ENCODE assay signal across 12 cellular contexts in the genomic region with DNA sequence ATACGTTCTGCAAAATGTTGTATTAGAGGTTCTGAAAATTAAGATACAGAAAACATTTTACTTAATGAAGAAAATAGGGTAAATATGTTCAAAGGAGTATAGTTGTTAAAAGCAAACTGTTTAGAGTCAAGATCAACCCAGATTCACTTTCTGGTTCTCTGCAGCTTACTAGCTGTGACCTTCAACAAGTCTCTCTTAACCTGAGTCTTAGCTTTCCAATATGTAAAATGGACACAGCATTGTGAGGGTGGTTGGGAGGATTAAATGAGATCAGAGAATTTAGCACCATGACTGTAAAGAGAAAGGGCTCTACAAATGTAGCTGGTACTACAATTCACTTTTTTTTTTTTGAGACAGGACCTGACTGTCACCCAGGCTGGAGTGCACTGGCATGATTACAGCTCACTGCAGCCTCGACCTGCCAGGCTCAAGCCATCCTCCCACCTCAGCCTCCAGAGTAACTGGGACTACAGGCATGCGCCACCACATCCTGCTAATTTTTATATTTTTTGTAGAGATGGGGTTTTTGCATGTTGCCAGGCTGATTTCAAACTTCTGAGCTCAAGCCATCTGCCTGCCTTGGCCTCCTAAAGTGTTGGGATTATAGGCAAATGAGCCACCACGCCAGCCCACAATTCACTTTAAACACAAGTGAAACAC. TPM values are rescaled to one million over a fixed set of nuclear protein-coding genes. Genes with fewer than 3 reads are reported as not detected.
DNase-seq lines count a peak whose midpoint lies in the region; ATAC-seq, FAIRE-seq and TF ChIP-seq lines count a peak whose summit lies in the region.
"Had no signal": no experiment of that assay in that cellular context is flagged by ENCODE, and none has a peak within 500 bp of the region (broad histone marks: within the 10 kb centered on the region; RNA-seq: fewer than 3 reads in every experiment).

No MANE protein-coding gene starts in this region.

- H3K9me3 Mint-ChIP-seq in activated CD8-positive, alpha-beta memory T cell treated with anti-CD3 and anti-CD28 coated beads, Interleukin-2, amount 10 ng/mL, durations not matched to agents 7 days and 5 days (ENCODE audit: low read depth): no peaks in the 10 kb centered on the region

- peak overlapping the region; percentile 91 for H3K27ac ChIP-seq in Karpas-422 (ENCODE audit: low read length)
- peak overlapping the region; percentile 78 for H3K27ac ChIP-seq in K562 (ENCODE audit: extremely low read depth, low read depth, low read length)
- H3K27ac ChIP-seq in pancreas: peak overlapping the region in 3 of 4 donors; percentile 36 to 59 (median 47)
- H3K27ac ChIP-seq: neutrophil had no signal

- ATAC-seq in activated CD8-positive, alpha-beta memory T cell treated with anti-CD3 and anti-CD28 coated beads, Interleukin-2, amount 10 ng/mL, durations not matched to agents 7 days and 5 days: no peak
- ATAC-seq in K562: no peak
- no peak for ATAC-seq in pancreas
- no peak for ATAC-seq in HG02798 (IDR thresholded peaks at IDR 0.05; ENCODE audit: poor library complexity, unreplicated experiment)

- H3K27me3 ChIP-seq in Karpas-422 (ENCODE audit: low read length) (no peaks in the 10 kb centered on the region), K562 (ENCODE audit: control insufficient read depth in 2 of 2, insufficient read depth in 2 of 2, low read length in 2 of 2) (no peaks in the 10 kb centered on the region), pancreas (no peaks in the 10 kb centered on the region)

- H4K20me1 ChIP-seq in Karpas-422 (ENCODE audit: insufficient read depth, low read depth, low read length) (no peaks in the 10 kb centered on the region; the same call in 1 of the 2 replicates), K562 (replicated peaks; ENCODE audit: control insufficient read depth, insufficient read depth, low read length) (no peaks in the 10 kb centered on the region)

- no peaks in the 10 kb centered on the region for H3K9me2 ChIP-seq in Karpas-422 (replicated peaks; ENCODE audit: insufficient read depth, low read length)

- H3K79me2 ChIP-seq in Karpas-422 (ENCODE audit: low read length): peaks cover 11% of the 10 kb centered on the region
- peaks cover 10% of the 10 kb centered on the region; the same call in 2 of the 3 replicates for H3K79me2 ChIP-seq in K562 (ENCODE audit: control insufficient read depth, insufficient read depth, low read length)

- in situ Hi-C loops in K562 (cut with MboI): no loop called here

- peak overlapping the region; percentile 99 for H3K9ac ChIP-seq in Karpas-422 (ENCODE audit: low read length)
- peak overlapping the region in 1 of 2 experiments; percentile 83; a peak in 2 of 4 replicates for H3K9ac ChIP-seq in K562 (ENCODE audit: insufficient read depth in 1 of 2, low read depth in 2 of 2, low read length in 2 of 2)

- FAIRE-seq in K562 (lab: Jason Lieb, UNC) (no peak), pancreas (lab: Jason Lieb, UNC) (no peak)

- H3K27ac Mint-ChIP-seq in activated CD8-positive, alpha-beta memory T cell treated with anti-CD3 and anti-CD28 coated beads, Interleukin-2, amount 10 ng/mL, durations not matched to agents 7 days and 5 days: peak overlapping the region; percentile 90

- H3K4me1 Mint-ChIP-seq in activated CD8-positive, alpha-beta memory T cell treated with anti-CD3 and anti-CD28 coated beads, Interleukin-2, amount 10 ng/mL, durations not matched to agents 7 days and 5 days: peaks cover 62% of the 10 kb centered on the region

- CTCF ChIA-PET in activated CD8-positive, alpha-beta memory T cell treated with anti-CD3 and anti-CD28 coated beads, Interleukin-2, amount 10 ng/mL, durations not matched to agents 7 days and 5 days (lab: Charles Lee): interaction anchor here (0.7 to 4.3 kb wide), 8 partner anchors 8 to 278 kb away, joined by 3 to 22 read pairs (median 3); no protein-coding TSS in a partner anchor
- CTCF ChIA-PET in K562 (lab: Yijun Ruan, JAX; ENCODE audit: low intra/inter-chr PET ratio): interaction anchor here (1.1 kb wide), 1 partner anchor 43 kb away, joined by 3 read pairs; no protein-coding TSS in a partner anchor

- no peaks in the 10 kb centered on the region for H3K9me1 ChIP-seq in K562 (ENCODE audit: control insufficient read depth, insufficient read depth, low read length)

- no peaks in the 10 kb centered on the region for H3K27me3 Mint-ChIP-seq in activated CD8-positive, alpha-beta memory T cell treated with anti-CD3 and anti-CD28 coated beads, Interleukin-2, amount 10 ng/mL, durations not matched to agents 7 days and 5 days

- no peak for TF ChIP-seq RAD21 in K562 (CRISPR knock-in tag; conservative IDR thresholded peaks at IDR 0.05 in 1 of 2, IDR thresholded peaks at IDR 0.05 in 1 of 2)

- no peak for TF ChIP-seq EP300 in K562 (IDR thresholded peaks at IDR 0.05; ENCODE audit: low read length)

- H3K4me2 ChIP-seq in Karpas-422 (ENCODE audit: low read depth, low read length, poor library complexity, severe bottlenecking): peak overlapping the region; percentile 90
- peak overlapping the region; percentile 95 for H3K4me2 ChIP-seq in K562 (ENCODE audit: insufficient read depth, low read length)

- H3K4me1 ChIP-seq in Karpas-422 (ENCODE audit: low read length) (peaks cover 66% of the 10 kb centered on the region), K562 (replicated peaks in 1 of 2; ENCODE audit: control insufficient read depth in 2 of 2, insufficient read depth in 2 of 2, low read length in 2 of 2) (peaks cover 49 to 82% of the 10 kb centered on the region in 2 experiments), pancreas (peaks cover 2 to 26% (median 16%) of the 10 kb centered on the region in 3 donors)

- intact Hi-C loops in K562 (cut with micrococcal nuclease) (loop anchor here (5.0 kb wide), 2 partner anchors 60 to 265 kb away; no protein-coding TSS in a partner anchor), pancreas (cut with DNase I) (loop anchor here in 2 of 3 donors (10.0 kb wide), 1 partner anchor 58 kb away; no protein-coding TSS in a partner anchor)

- POLR2A ChIA-PET in K562 (lab: Yijun Ruan, JAX): interaction anchor here (0.6 to 1.8 kb wide), 11 partner anchors 9 to 306 kb away, joined by 3 to 7 read pairs (median 3); partner anchors contain the start of gene MAB21L3

- H3K4me3 ChIP-seq in Karpas-422 (ENCODE audit: low read length) (peak overlapping the region; percentile 97), K562 (peak overlapping the region; percentile 57; the same call in 1 of the 2 replicates), pancreas (no peak overlapping the region)

- H3K36me3 Mint-ChIP-seq in activated CD8-positive, alpha-beta memory T cell treated with anti-CD3 and anti-CD28 coated beads, Interleukin-2, amount 10 ng/mL, durations not matched to agents 7 days and 5 days: peaks cover 11% of the 10 kb centered on the region

- H2AFZ ChIP-seq in Karpas-422 (ENCODE audit: low read length): no peak overlapping the region
- no peak overlapping the region; the same call in 1 of the 2 replicates for H2AFZ ChIP-seq in K562 (ENCODE audit: low read depth, low read length)

- no peak for TF ChIP-seq POLR2A in K562 (conservative IDR thresholded peaks at IDR 0.05)

- H3K36me3 ChIP-seq in Karpas-422 (ENCODE audit: insufficient read depth, low read length): no peaks in the 10 kb centered on the region
- no peaks in the 10 kb centered on the region for H3K36me3 ChIP-seq in K562 (ENCODE audit: control insufficient read depth, insufficient read depth, low read length)
- no peaks in the 10 kb centered on the region for H3K36me3 ChIP-seq in pancreas
- H3K36me3 ChIP-seq: neutrophil had no signal

- no peak for DNase-seq in activated CD8-positive, alpha-beta memory T cell treated with anti-CD3 and anti-CD28 coated beads, Interleukin-2, amount 10 ng/mL, durations not matched to agents 7 days and 5 days
- DNase-seq in activated CD8-positive, alpha-beta memory T cell treated with anti-CD3 and anti-CD28 coated beads for 24 hours: no peak
- peak; percentile 71 for DNase-seq in Karpas-422
- no peak for DNase-seq in K562 (ENCODE audit: extremely low read depth in 1 of 4, low spot score in 3 of 4)
- DNase-seq in pancreas: no peak
- no peak for DNase-seq in SW480 (ENCODE audit: low spot score)
- no peak for DNase-seq in NCI-H1105 treated with DMSO at 0.1 percent for 48 hours (lab: John Stamatoyannopoulos, UW)
- DNase-seq: activated CD4-positive, CD25-positive, alpha-beta regulatory T cell; NCI-H187 treated with DMSO at 0.1 percent for 48 hours; stimulated activated CD4-positive, alpha-beta T cell treated with anti-CD3 and anti-CD28 coated beads, Interleukin-2, amount 100 ng/mL, for 24 hours had no signal

- TF ChIP-seq CTCF in K562 (IDR thresholded peaks at IDR 0.05 in 2 of 3, conservative IDR thresholded peaks at IDR 0.05 in 1 of 3; ENCODE audit: insufficient read depth in 2 of 3, low read depth in 1 of 3, low read length in 3 of 3) (no peak), pancreas (IDR thresholded peaks at IDR 0.05) (no peak)

- H3K9me3 ChIP-seq in Karpas-422 (ENCODE audit: low read length) (no peaks in the 10 kb centered on the region), K562 (replicated peaks; ENCODE audit: control insufficient read depth, insufficient read depth, low read depth, low read length) (no peaks in the 10 kb centered on the region), pancreas (no peaks in the 10 kb centered on the region)
- H3K9me3 ChIP-seq: neutrophil had no signal

- peak overlapping the region; percentile 91 for H3K4me3 Mint-ChIP-seq in activated CD8-positive, alpha-beta memory T cell treated with anti-CD3 and anti-CD28 coated beads, Interleukin-2, amount 10 ng/mL, durations not matched to agents 7 days and 5 days

- WGBS in K562 (ENCODE audit: insufficient coverage, low coverage, missing lambda C conversion rate): 74% methylated on average over 4 of the region's 4 CpGs
- WGBS in pancreas, 2 donors: 74 to 83% methylated on average over 4 of the region's 4 CpGs

- no TSS peak for BruUV-seq in K562 (replicated peaks; lab: Mats Ljungman, UMichigan)

RNA-seq across cellular contexts. Expression of gene ATP1A1, which starts 43.9 kb away (rescaled TPM):
- total RNA-seq in activated CD8-positive, alpha-beta memory T cell treated with anti-CD3 and anti-CD28 coated beads, Interleukin-2, amount 10 ng/mL, durations not matched to agents 7 days and 5 days: 100 to 1,000 TPM; 169 to 206 TPM
- total RNA-seq in Karpas-422 (2014; rRNA removed; shearing (Covaris generic); ENCODE audit: low replicate concordance): 931 and 967 TPM in 2 replicates
- 725 and 867 TPM in 2 replicates for total RNA-seq in K562 (2011; cell fraction: chromatin; rRNA removed; ENCODE audit: low replicate concordance)
- total RNA-seq in K562 (2011; cell fraction: nucleolus; rRNA removed): 1,035 and 1,106 TPM in 2 replicates
- total RNA-seq in K562 (2011; cell fraction: nucleoplasm; rRNA removed): 881 and 968 TPM in 2 replicates
- total RNA-seq in K562 (2014; rRNA removed) (234 and 262 TPM in 2 replicates), K562 (2014; rRNA removed; fragmentation: Illumina TruSeq; extraction: Trizol) (109 and 122 TPM in 2 replicates), K562 (2015; rRNA removed; fragmentation: Illumina TruSeq; extraction: Trizol) (99.3 and 103 TPM in 2 replicates), K562 (2021) (319 and 354 TPM in 2 replicates), pancreas (100 to 1,000 TPM; 338 to 735 (median 584) TPM)
- polyA plus RNA-seq in K562 (2011; rRNA removed) (358 and 513 TPM in 2 replicates), K562 (2014; fragmentation: Illumina TruSeq; extraction: Trizol) (358 and 388 TPM in 2 replicates), K562 (2014; fragmentation: Nextera tagmentation; extraction: Ambion mirVana) (100 to 1,000 TPM; 113 to 135 TPM), K562 (2014; rRNA removed) (261 and 293 TPM in 2 replicates), pancreas (100 to 1,000 TPM; 226 to 459 TPM)
- 378 and 399 TPM in 2 replicates for polyA plus RNA-seq in K562 (2011; cell fraction: cytosol; rRNA removed)
- 255 and 257 TPM in 2 replicates for polyA plus RNA-seq in K562 (2011; cell fraction: nucleus; rRNA removed)
- polyA plus RNA-seq in K562 (2012): 185 and 295 TPM in 2 replicates
- 616 and 874 TPM in 2 replicates for polyA minus RNA-seq in K562 (2011; rRNA and poly(A)+ RNA removed)
- polyA minus RNA-seq in K562 (2011; cell fraction: cytosol; rRNA and poly(A)+ RNA removed): 258 and 300 TPM in 2 replicates
- polyA minus RNA-seq in K562 (2011; cell fraction: nucleus; rRNA and poly(A)+ RNA removed): 138 and 192 TPM in 2 replicates

Comparison
In these comparisons a context has a peak if more than half of its experiments do, and no peak if none do; other contexts are left out.
1. H3K4me3 ChIP-seq: peak in Karpas-422 (single experiment) and K562 (single experiment); none in pancreas (0 of 4).
2. Peak in every context shown above with its lines, with median percentiles within 50 percentile points of each other: H3K27ac ChIP-seq.